8 cellular contexts compared by ENCODE assay signal in the genomic region with DNA sequence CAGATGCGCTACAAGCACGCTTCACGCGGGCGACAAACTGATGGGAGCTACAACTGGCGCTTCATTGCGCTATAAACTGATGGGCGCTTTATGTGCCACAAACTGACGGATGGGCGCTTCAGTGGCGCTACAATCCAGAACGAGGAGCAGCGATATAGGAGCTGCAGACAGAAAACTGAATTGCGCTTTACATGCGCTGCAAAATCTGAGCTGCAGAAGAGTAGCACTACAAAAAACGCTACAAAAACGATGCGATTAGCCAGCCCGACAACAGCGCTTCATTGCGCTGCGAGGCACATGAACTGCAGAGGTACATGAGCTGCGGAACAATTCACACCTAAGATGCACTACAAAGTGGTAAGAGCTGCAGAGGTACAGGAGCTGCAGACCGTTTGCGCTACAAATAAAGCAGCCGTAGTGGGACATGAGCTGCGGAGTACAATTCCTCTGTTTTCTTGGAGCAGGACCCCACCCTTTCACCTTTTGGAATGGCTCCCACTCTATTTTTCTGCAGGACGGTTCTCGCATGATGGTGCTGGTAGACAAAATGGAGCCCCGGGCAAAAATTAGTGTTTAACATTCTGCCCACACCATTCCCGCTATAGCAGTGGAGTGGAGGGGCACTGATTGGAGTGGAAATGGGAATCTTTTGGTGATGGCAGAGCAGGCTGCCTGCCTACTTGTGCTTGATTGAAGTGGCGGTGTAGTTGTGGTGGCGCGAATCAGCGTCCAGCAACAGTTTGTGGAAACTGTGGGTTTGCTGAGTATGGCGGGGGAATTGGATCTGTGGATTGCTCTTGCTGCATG. TPM values are rescaled to one million over a fixed set of nuclear protein-coding genes. Genes with fewer than 3 reads are reported as not detected.
DNase-seq lines count a peak whose midpoint lies in the region; TF ChIP-seq lines count a peak whose summit lies in the region.

No MANE protein-coding gene starts in this region.

- no peak overlapping the region for H2BK5ac ChIP-seq in mesenchymal stem cell (ENCODE audit: low read depth, low read length, poor library complexity, severe bottlenecking)

- no peaks in the 10 kb centered on the region for H3K27me3 ChIP-seq in GM23248 (replicated peaks; ENCODE audit: insufficient read depth)
- H3K27me3 ChIP-seq in mesenchymal stem cell (ENCODE audit: control insufficient read depth in 1 of 2, insufficient read depth in 1 of 2, low read length in 2 of 2): no peaks in the 10 kb centered on the region
- no peaks in the 10 kb centered on the region for H3K27me3 ChIP-seq in testis

- H4K20me1 ChIP-seq in GM23248 (ENCODE audit: insufficient read depth): no peaks in the 10 kb centered on the region

- H3K4me2 ChIP-seq in GM23248 (ENCODE audit: unreplicated experiment): peak overlapping the region; percentile 83
- peak overlapping the region; percentile 50 for H3K4me2 ChIP-seq in mesenchymal stem cell (ENCODE audit: low read length, poor library complexity, severe bottlenecking)

- H2AK5ac ChIP-seq in mesenchymal stem cell (ENCODE audit: low read length, severe bottlenecking): no peak overlapping the region

- no peaks in the 10 kb centered on the region for H3K36me3 Mint-ChIP-seq in chondrocyte (ENCODE audit: low read depth)

- no peaks in the 10 kb centered on the region for H3K27me3 Mint-ChIP-seq in chondrocyte (ENCODE audit: low read depth)

- no peak overlapping the region for H4K91ac ChIP-seq in mesenchymal stem cell (ENCODE audit: low read length)

- H2BK15ac ChIP-seq in mesenchymal stem cell (ENCODE audit: low read depth, poor library complexity, severe bottlenecking): no peak overlapping the region

- TF ChIP-seq CTCF in chondrocyte (IDR thresholded peaks at IDR 0.05) (no peak), testis (IDR thresholded peaks at IDR 0.05) (no peak)

- H3K9ac ChIP-seq in GM23248: no peak overlapping the region
- H3K9ac ChIP-seq in mesenchymal stem cell (ENCODE audit: low read length): peak overlapping the region; percentile 69

- peak overlapping the region in 1 of 2 experiments; percentile 82 for H3K18ac ChIP-seq in mesenchymal stem cell (ENCODE audit: low read depth in 1 of 2, low read length in 2 of 2)

- H3K4me1 Mint-ChIP-seq in chondrocyte (ENCODE audit: low read depth): peaks cover 11% of the 10 kb centered on the region

- H2BK120ac ChIP-seq in mesenchymal stem cell (ENCODE audit: low read depth, low read length): no peak overlapping the region

- in situ Hi-C loops in ACHN (cut with HindIII; ENCODE audit: low pct_ligation_motif_present, low pct_unique_long_range_greater_than_20kb, low sequenced_read_pairs) (no loop called here), GM23248 (cut with MboI) (no loop called here)

- H3F3A ChIP-seq in GM23248 (ENCODE audit: insufficient read depth): no peaks in the 10 kb centered on the region

- H3K9me3 ChIP-seq in GM23248 (ENCODE audit: low read depth): no peaks in the 10 kb centered on the region
- H3K9me3 ChIP-seq in mesenchymal stem cell (ENCODE audit: control insufficient read depth, low read length): no peaks in the 10 kb centered on the region
- no peaks in the 10 kb centered on the region for H3K9me3 ChIP-seq in testis

- H3K79me2 ChIP-seq in GM23248 (ENCODE audit: insufficient read depth): peaks cover 27% of the 10 kb centered on the region

- peak overlapping the region; percentile 93 for H3K4me3 Mint-ChIP-seq in chondrocyte (ENCODE audit: unreplicated experiment)

- peak overlapping the region in 1 of 2 experiments; percentile 47 for H3K4ac ChIP-seq in mesenchymal stem cell (ENCODE audit: low read depth in 1 of 2, low read length in 2 of 2)

- H3K14ac ChIP-seq in mesenchymal stem cell (ENCODE audit: low read length in 2 of 2): no peak overlapping the region

- H2AFZ ChIP-seq in GM23248: peak overlapping the region; percentile 81
- peak overlapping the region; percentile 8 for H2AFZ ChIP-seq in mesenchymal stem cell (ENCODE audit: low read depth, low read length)

- H3K36me3 ChIP-seq in GM23248 (ENCODE audit: low read depth) (no peaks in the 10 kb centered on the region), mesenchymal stem cell (ENCODE audit: control insufficient read depth in 1 of 2, insufficient read depth in 2 of 2, low read depth in 1 of 2, low read length in 2 of 2) (no peaks in the 10 kb centered on the region), testis (ENCODE audit: low read depth, missing control alignments) (no peaks in the 10 kb centered on the region)

- no peaks in the 10 kb centered on the region for H3K9me3 Mint-ChIP-seq in chondrocyte (ENCODE audit: low read depth)

- peak overlapping the region in 1 of 2 experiments; percentile 14 for H3K23ac ChIP-seq in mesenchymal stem cell (ENCODE audit: low read length in 2 of 2)

- H3K4me1 ChIP-seq in GM23248 (ENCODE audit: insufficient read depth): no peaks in the 10 kb centered on the region
- H3K4me1 ChIP-seq in mesenchymal stem cell (ENCODE audit: control insufficient read depth, insufficient read depth, low read depth, low read length): no peaks in the 10 kb centered on the region
- H3K4me1 ChIP-seq in testis: no peaks in the 10 kb centered on the region

- H2BK12ac ChIP-seq in mesenchymal stem cell (ENCODE audit: low read length in 2 of 2): peak overlapping the region in 1 of 2 experiments; percentile 6

- no peaks in the 10 kb centered on the region for H3K9me2 ChIP-seq in GM23248 (ENCODE audit: insufficient read depth)

- 48% methylated on average over 36 of the region's 36 CpGs for WGBS in GM23248 (ENCODE audit: low coverage in 1 of 2, low lambda C conversion rate in 2 of 2, missing lambda C conversion rate in 2 of 2), 2 experiments
- 53% methylated on average over 36 of the region's 36 CpGs for WGBS in mesenchymal stem cell
- WGBS in testis, 2 donors: 47 to 50% methylated on average over 33 to 36 of the region's 36 CpGs

- intact Hi-C loops in testis (cut with DNase I; ENCODE audit: low total_unique reads): no loop called here

- H3K27ac Mint-ChIP-seq in chondrocyte (ENCODE audit: unreplicated experiment): peak overlapping the region; percentile 96

- H3K79me1 ChIP-seq in mesenchymal stem cell (replicated peaks; ENCODE audit: low read length, poor library complexity, severe bottlenecking): no peaks in the 10 kb centered on the region

- TF ChIP-seq POLR2A in testis (IDR thresholded peaks at IDR 0.05): no peak

- H3K4me3 ChIP-seq in GM23248 (peak overlapping the region; percentile 89), mesenchymal stem cell (ENCODE audit: insufficient read depth in 1 of 2, low read depth in 1 of 2, low read length in 2 of 2) (peak overlapping the region; percentile 58 to 82), testis (peak overlapping the region; percentile 58 to 79)

- peak; percentile 48 for DNase-seq in ACHN
- peak; percentile 53 for DNase-seq in GM23248
- peak; percentile 54 for DNase-seq in SK-N-DZ (ENCODE audit: low spot score)
- DNase-seq in chondrocyte (ENCODE audit: low spot score): no peak
- DNase-seq in mesenchymal stem cell: peak; percentile 64
- DNase-seq in testis: peak; percentile 22
- DNase-seq in NCI-H1694 treated with DMSO at 0.1 percent for 48 hours (lab: John Stamatoyannopoulos, UW): no peak
- DNase-seq in HPDE6-E6E7 (ENCODE audit: extremely low spot score): no peak

- H3K27ac ChIP-seq in GM23248 (no peak overlapping the region), mesenchymal stem cell (ENCODE audit: low read length, poor library complexity, severe bottlenecking) (peak overlapping the region; percentile 74), testis (peak overlapping the region; percentile 9 to 62)

- no peak overlapping the region for H4K8ac ChIP-seq in mesenchymal stem cell (ENCODE audit: low read length)

RNA-seq across cellular contexts. Expression of a gene that starts 1.2 kb away (rescaled TPM):
- 70.4 and 71.4 TPM in 2 replicates for total RNA-seq in GM23248 (2014; rRNA removed; shearing (Covaris generic))
- polyA plus RNA-seq in GM23248 (2016; fragmentation: Nextera tagmentation; extraction: Ambion mirVana) (120 and 130 TPM in 2 replicates), testis (ENCODE audit: insufficient read depth, low read depth, low replicate concordance) (71.3 TPM)
- 27.7 and 41.0 TPM in 2 replicates for polyA plus RNA-seq in SK-N-DZ (2014; cell fraction: cytosol; rRNA removed)
- 25.4 and 40.0 TPM in 2 replicates for polyA plus RNA-seq in SK-N-DZ (2014; cell fraction: nucleus; rRNA removed)
- total RNA-seq in chondrocyte (61.1 to 76.8 TPM (median 72.3 TPM) in 3 replicates), testis (100 to 1,000 TPM; 142 to 146 TPM)
- polyA plus RNA-seq in mesenchymal stem cell (2013, experiment 1 of 2): 111 TPM
- polyA plus RNA-seq in mesenchymal stem cell (2013, experiment 2 of 2): 130 TPM

Comparison
In these comparisons a context has a peak if more than half of its experiments do, and no peak if none do; other contexts are left out.
1. DNase-seq: peak in ACHN (single experiment), GM23248 (single experiment), SK-N-DZ (single experiment), mesenchymal stem cell (single experiment) and testis (single experiment); none in chondrocyte (single experiment), NCI-H1694 treated with DMSO at 0.1 percent for 48 hours (single experiment) and HPDE6-E6E7 (single experiment).
2. Peak in every context shown above with its lines, with median percentiles within 50 percentile points of each other: H3K4me3 ChIP-seq.